15 cellular contexts compared by ENCODE assay signal in genomic region chr2:176753752-176754474, GRCh38.
A peak's percentile ranks its signal among the peaks of the same experiment; 100 is the strongest.
DNase-seq lines count a peak whose midpoint lies in the region; ATAC-seq, FAIRE-seq and TF ChIP-seq lines count a peak whose summit lies in the region.
"Had no signal": no experiment of that assay in that cellular context is flagged by ENCODE, and none has a peak within 500 bp of the region (broad histone marks: within the 10 kb centered on the region; RNA-seq: fewer than 3 reads in every experiment).

No MANE protein-coding gene starts in this region.

- no peak for FAIRE-seq in H1 (lab: Jason Lieb, UNC)

- no peaks in the 10 kb centered on the region for H3K9me2 ChIP-seq in PC-3 (replicated peaks; ENCODE audit: low read length)

- TF ChIP-seq CTCF in H1 (IDR thresholded peaks at IDR 0.05; ENCODE audit: control extremely low read depth in 1 of 3, insufficient read depth in 1 of 3, low read depth in 1 of 3, low read length in 3 of 3) (no peak), PC-3 (conservative IDR thresholded peaks at IDR 0.05; ENCODE audit: low read depth, low read length) (no peak)

- no peak overlapping the region for H3K18ac ChIP-seq in H1 (ENCODE audit: extremely low read depth, low read length)

- TF ChIP-seq RAD21 in H1 (IDR thresholded peaks at IDR 0.05 in 1 of 2, conservative IDR thresholded peaks at IDR 0.05 in 1 of 2; ENCODE audit: low read depth in 2 of 2, low read length in 2 of 2): no peak

- no peaks in the 10 kb centered on the region for H3K79me2 ChIP-seq in H1 (ENCODE audit: control insufficient read depth in 1 of 2, insufficient read depth in 2 of 2, low read length in 2 of 2)
- no peaks in the 10 kb centered on the region for H3K79me2 ChIP-seq in PC-3 (ENCODE audit: low read length)

- TF ChIP-seq EP300 in H1 (IDR thresholded peaks at IDR 0.05; ENCODE audit: borderline replicate concordance in 1 of 2, low read depth in 2 of 2, low read length in 2 of 2): no peak

- no peak overlapping the region for H2BK20ac ChIP-seq in H1 (ENCODE audit: low read length)

- H3K56ac ChIP-seq in H1 (replicated peaks; ENCODE audit: insufficient read length, low read depth, low read length): no peak overlapping the region

- H2AFZ ChIP-seq in H1 (ENCODE audit: low read length) (no peak overlapping the region), PC-3 (ENCODE audit: low read length) (no peak overlapping the region)

- no peaks in the 10 kb centered on the region for H3K36me3 ChIP-seq in H1 (ENCODE audit: control insufficient read depth in 2 of 4, insufficient read depth in 4 of 4, low read length in 3 of 4)
- H3K36me3 ChIP-seq in PC-3 (ENCODE audit: low read depth, low read length): no peaks in the 10 kb centered on the region

- no peak overlapping the region for H2BK120ac ChIP-seq in H1 (replicated peaks; ENCODE audit: low read depth, low read length)

- no peaks in the 10 kb centered on the region for H3K79me1 ChIP-seq in H1 (ENCODE audit: low read depth, low read length)

- intact Hi-C loops in sciatic nerve (cut with DNase I): no loop called here
- intact Hi-C loops in PC-3 (cut with micrococcal nuclease): no loop called here

- no peak overlapping the region for H2AK5ac ChIP-seq in H1 (ENCODE audit: low read depth, low read length)

- no peak for TF ChIP-seq POLR2A in H1 (IDR thresholded peaks at IDR 0.05; ENCODE audit: control extremely low read depth in 1 of 2, low read depth in 2 of 2, low read length in 2 of 2)

- CTCF ChIA-PET in H1 (lab: Charles Lee; ENCODE audit: partially characterized antibody) (interaction anchor here (1.1 to 2.4 kb wide), 5 partner anchors 8 to 102 kb away, joined by 3 to 5 read pairs (median 3); no protein-coding TSS in a partner anchor), PC-3 (lab: Charles Lee) (no interaction called here)

- H4K5ac ChIP-seq in H1 (ENCODE audit: insufficient read length, low read depth, low read length): no peak overlapping the region

- no peak overlapping the region for H3K4ac ChIP-seq in H1 (replicated peaks; ENCODE audit: insufficient read length, low read depth, low read length)

- WGBS in H1 (ENCODE audit: extremely low coverage in 1 of 2, insufficient coverage in 1 of 2, insufficient read length in 1 of 2, insufficient replicate concordance in 2 of 2, low coverage in 1 of 2, low lambda C conversion rate in 2 of 2, missing lambda C conversion rate in 1 of 2), 2 experiments: 78% methylated on average over 2 of the region's 2 CpGs; no CpG with 5 or more reads in 1 of the 2 experiments

- H3K9ac ChIP-seq in H1 (replicated peaks in 1 of 4; ENCODE audit: extremely low read depth in 1 of 4, low read depth in 3 of 4, low read length in 3 of 4) (no peak overlapping the region), PC-3 (ENCODE audit: low read length) (no peak overlapping the region)

- POLR2A ChIA-PET in H1 (lab: Charles Lee; ENCODE audit: partially characterized antibody) (no interaction called here), PC-3 (lab: Charles Lee; ENCODE audit: unreplicated experiment) (no interaction called here)

- H4K20me1 ChIP-seq in H1 (replicated peaks in 1 of 2; ENCODE audit: control insufficient read depth in 1 of 2, insufficient read depth in 2 of 2, low read length in 2 of 2): no peaks in the 10 kb centered on the region
- no peaks in the 10 kb centered on the region for H4K20me1 ChIP-seq in PC-3 (ENCODE audit: low read length)

- no peak overlapping the region for H2BK12ac ChIP-seq in H1 (ENCODE audit: low read depth, low read length)

- no peak overlapping the region for H2BK15ac ChIP-seq in H1 (ENCODE audit: low read length)

- no peaks in the 10 kb centered on the region for H3F3A ChIP-seq in PC-3 (ENCODE audit: low read length, unreplicated experiment)

- H3K27me3 ChIP-seq in H1 (replicated peaks in 1 of 4; ENCODE audit: control insufficient read depth in 3 of 4, extremely low read depth in 1 of 4, insufficient read depth in 3 of 4, low read length in 3 of 4): no peaks in the 10 kb centered on the region
- H3K27me3 ChIP-seq in PC-3 (ENCODE audit: low read length): peaks cover 67% of the 10 kb centered on the region

- H4K91ac ChIP-seq in H1 (replicated peaks; ENCODE audit: insufficient read length, low read length): peak overlapping the region; percentile 76

- no peak overlapping the region for H3K4me3 ChIP-seq in H1 (ENCODE audit: extremely low read depth in 1 of 4, insufficient read depth in 2 of 4, low read depth in 3 of 4, low read length in 4 of 4)
- H3K4me3 ChIP-seq in PC-3 (ENCODE audit: low read length): no peak overlapping the region

- no peak overlapping the region; the same call in 1 of the 2 replicates for H2BK5ac ChIP-seq in H1 (ENCODE audit: low read depth, low read length)

- no peak overlapping the region for H3K14ac ChIP-seq in H1 (ENCODE audit: insufficient read length)

- 0 out of 2 replicates have a peak overlapping the region, but pooled peaks have one; percentile 4 for H3K27ac ChIP-seq in H1 (ENCODE audit: low read depth, low read length)
- no peak overlapping the region for H3K27ac ChIP-seq in PC-3 (ENCODE audit: low read length)

- no peaks in the 10 kb centered on the region for H3K9me3 ChIP-seq in H1 (ENCODE audit: insufficient read depth in 2 of 2, low read depth in 1 of 2, low read length in 1 of 2)
- H3K9me3 ChIP-seq in PC-3 (ENCODE audit: low read length): no peaks in the 10 kb centered on the region
- H3K9me3 ChIP-seq: Caco-2 had no signal

- no peak overlapping the region for H3K23ac ChIP-seq in H1 (ENCODE audit: insufficient read length)

- H3K23me2 ChIP-seq in H1 (ENCODE audit: low read depth, low read length): no peaks in the 10 kb centered on the region

- peak; percentile 34 for DNase-seq in DMS53 treated with DMSO at 0.1 percent for 48 hours (lab: John Stamatoyannopoulos, UW; ENCODE audit: unreplicated experiment)
- DNase-seq in NCI-H446 (lab: John Stamatoyannopoulos, UW): peak; percentile 1 to 54
- no peak for DNase-seq in H1 (ENCODE audit: low read depth in 1 of 2, low spot score in 2 of 2)
- no peak for DNase-seq in sciatic nerve (ENCODE audit: low spot score)
- DNase-seq in cerebellar cortex (ENCODE audit: low spot score): no peak
- DNase-seq in PC-3: no peak
- DNase-seq in stimulated activated CD4-positive, alpha-beta T cell treated with anti-CD3 and anti-CD28 coated beads, Interleukin-4, amount 100 ng/mL, for 24 hours: no peak
- DNase-seq: Caco-2; foreskin fibroblast; IMR-90; NCI-H82; stimulated activated CD4-positive, alpha-beta T cell treated with anti-CD3 and anti-CD28 coated beads, Interleukin-4, amount 100 ng/mL, for 1 hour; stimulated activated naive CD4-positive, alpha-beta T cell treated with Interleukin-2 at 50 U/mL for 16 hours had no signal

- peak; percentile 78 for ATAC-seq in sciatic nerve
- ATAC-seq in PC-3: no peak; the same call in 1 of the 2 replicates
- no peak for ATAC-seq in GM21390 (IDR thresholded peaks at IDR 0.05; ENCODE audit: unreplicated experiment)
- ATAC-seq: activated CD4-positive, CD25-positive, alpha-beta regulatory T cell treated with anti-CD3 and anti-CD28 coated beads, Interleukin-2, amount 50 U/mL, for 24 hours had no signal

- BruUV-seq in PC-3 (replicated peaks; lab: Mats Ljungman, UMichigan): no TSS peak

- 0 out of 7 replicates have a peak, but pooled peaks cover 0 to 2% (median 0%) of the 10 kb centered on the region in 4 experiments for H3K4me1 ChIP-seq in H1 (replicated peaks in 1 of 4; ENCODE audit: control insufficient read depth in 3 of 4, insufficient read depth in 4 of 4, low read length in 3 of 4)
- H3K4me1 ChIP-seq in PC-3 (ENCODE audit: insufficient read depth, low read length): no peaks in the 10 kb centered on the region
- H3K4me1 ChIP-seq: Caco-2 had no signal

- H3K4me2 ChIP-seq in H1 (ENCODE audit: insufficient read depth in 1 of 2, low read depth in 2 of 2, low read length in 2 of 2): no peak overlapping the region
- no peak overlapping the region for H3K4me2 ChIP-seq in PC-3 (ENCODE audit: low read length)

- H4K8ac ChIP-seq in H1 (ENCODE audit: extremely low read depth, insufficient read depth, low read length): no peak overlapping the region

TF ChIP-seq in H1, 55 proteins besides CTCF, POLR2A, EP300 and RAD21:
- no peak for TF ChIP-seq BACH1 (IDR thresholded peaks at IDR 0.05; ENCODE audit: low read length)
- TF ChIP-seq TEAD4 (IDR thresholded peaks at IDR 0.05; ENCODE audit: low read depth, low read length): no peak
- TF ChIP-seq, protein P1, sequence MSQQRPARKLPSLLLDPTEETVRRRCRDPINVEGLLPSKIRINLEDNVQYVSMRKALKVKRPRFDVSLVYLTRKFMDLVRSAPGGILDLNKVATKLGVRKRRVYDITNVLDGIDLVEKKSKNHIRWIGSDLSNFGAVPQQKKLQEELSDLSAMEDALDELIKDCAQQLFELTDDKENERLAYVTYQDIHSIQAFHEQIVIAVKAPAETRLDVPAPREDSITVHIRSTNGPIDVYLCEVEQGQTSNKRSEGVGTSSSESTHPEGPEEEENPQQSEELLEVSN (IDR thresholded peaks at IDR 0.05): no peak
- TF ChIP-seq EGR1 (IDR thresholded peaks at IDR 0.05; ENCODE audit: borderline replicate concordance, low read depth, low read length): no peak
- no peak for TF ChIP-seq GABPA (IDR thresholded peaks at IDR 0.05; ENCODE audit: borderline replicate concordance, insufficient read depth, low read length)
- TF ChIP-seq SIRT6 (IDR thresholded peaks at IDR 0.05; ENCODE audit: low read length): no peak
- TF ChIP-seq HDAC6 (IDR thresholded peaks at IDR 0.05; ENCODE audit: low read depth, low read length): no peak
- TF ChIP-seq KDM5A (IDR thresholded peaks at IDR 0.05; ENCODE audit: low read length): no peak
- TF ChIP-seq SP4 (IDR thresholded peaks at IDR 0.05; ENCODE audit: low read length): no peak
TF ChIP-seq in H1: peak in this region for 0.

Comparison
In these comparisons a context has a peak if more than half of its experiments do, and no peak if none do; other contexts are left out.
1. DNase-seq: peak in DMS53 treated with DMSO at 0.1 percent for 48 hours (single experiment) and NCI-H446 (2 of 2); none in H1 (0 of 2), sciatic nerve (single experiment), cerebellar cortex (single experiment), PC-3 (single experiment) and stimulated activated CD4-positive, alpha-beta T cell treated with anti-CD3 and anti-CD28 coated beads, Interleukin-4, amount 100 ng/mL, for 24 hours (single experiment).